21 cellular contexts compared by ENCODE assay signal in the genomic region with DNA sequence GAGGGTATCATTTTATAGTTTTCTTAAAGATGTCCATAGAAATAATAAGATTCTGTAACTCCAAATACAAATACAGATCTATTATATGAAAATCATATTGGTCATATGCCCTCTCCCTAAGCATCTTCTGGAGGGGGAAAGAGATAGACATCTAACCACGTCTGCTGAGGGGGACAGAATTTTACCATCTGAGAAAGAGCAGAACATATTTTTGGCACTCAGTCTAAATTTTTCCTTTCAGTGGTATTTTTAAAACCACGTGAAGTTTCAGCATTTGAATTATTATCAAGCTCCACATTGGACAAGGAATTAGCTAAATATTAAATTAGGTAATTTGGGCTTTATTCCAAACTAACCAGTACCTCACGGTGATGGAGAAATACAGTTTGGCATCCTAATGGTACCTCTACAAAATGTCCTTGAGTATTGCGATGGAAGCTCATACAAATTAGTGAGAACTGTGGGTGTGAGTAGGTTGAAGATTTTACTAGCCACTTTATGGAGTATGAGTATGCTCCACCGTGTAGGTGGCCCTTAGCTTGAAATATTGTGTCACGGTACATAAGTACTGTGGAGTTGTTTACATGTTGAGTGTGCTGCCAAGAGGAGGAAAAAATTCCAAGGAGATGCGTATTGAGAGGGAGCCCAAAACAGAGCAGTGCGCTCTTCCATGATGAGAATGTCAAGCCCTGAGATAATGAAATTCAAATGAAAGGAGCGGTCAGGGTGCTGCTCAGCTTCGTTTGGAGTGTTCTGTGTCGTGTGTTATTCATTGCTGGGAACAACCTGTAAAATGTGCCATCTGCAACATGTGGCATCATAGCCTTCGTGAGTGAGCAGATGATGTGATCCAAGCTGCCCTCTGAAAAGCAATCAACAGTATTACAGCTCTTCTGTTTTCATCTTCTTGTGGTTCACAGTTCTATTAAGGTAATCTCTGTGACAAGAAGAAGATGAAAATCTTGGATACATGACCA.
DNase-seq lines count a peak whose midpoint lies in the region; ATAC-seq and TF ChIP-seq lines count a peak whose summit lies in the region.
"Had no signal": no experiment of that assay in that cellular context is flagged by ENCODE, and none has a peak within 500 bp of the region (broad histone marks: within the 10 kb centered on the region; RNA-seq: fewer than 3 reads in every experiment).

No MANE protein-coding gene starts in this region.

- peaks cover 15% of the 10 kb centered on the region for H3K4me1 Mint-ChIP-seq in T-helper 2 cell treated with Interferon-gamma antibody and Interleukin-4, amounts not matched to agents 5 μg/mL and 100 μg/mL, for 36 hours (ENCODE audit: low read depth)

- no peak overlapping the region for H3K4me3 ChIP-seq in foreskin fibroblast (ENCODE audit: low read depth in 1 of 2, low read length in 2 of 2)
- H3K4me3 ChIP-seq: BLaER1 treated with 17β-estradiol and CSF1 and Interleukin-3, amounts not matched to agents 10 nM and 100 nM; neural progenitor cell; SK-N-MC; transverse colon had no signal

- ATAC-seq in HG03432 (IDR thresholded peaks at IDR 0.05; ENCODE audit: unreplicated experiment) (no peak), HG03457 (IDR thresholded peaks at IDR 0.05; ENCODE audit: unreplicated experiment) (no peak), HG03196 (IDR thresholded peaks at IDR 0.05; ENCODE audit: unreplicated experiment) (no peak)
- ATAC-seq: effector memory CD8-positive, alpha-beta T cell; HCT116; right cardiac atrium had no signal

- TF ChIP-seq CTCF in foreskin fibroblast (IDR thresholded peaks at IDR 0.05; ENCODE audit: low read depth, low read length) = no peak

- H3K9me3 Mint-ChIP-seq in T-helper 2 cell treated with Interferon-gamma antibody and Interleukin-4, amounts not matched to agents 5 μg/mL and 100 μg/mL, for 36 hours = no peaks in the 10 kb centered on the region
- H3K9me3 Mint-ChIP-seq: effector memory CD8-positive, alpha-beta T cell; neural progenitor cell had no signal

- no peak overlapping the region for H3K27ac Mint-ChIP-seq in T-helper 2 cell treated with Interferon-gamma antibody and Interleukin-4, amounts not matched to agents 5 μg/mL and 100 μg/mL, for 36 hours
- H3K27ac Mint-ChIP-seq: effector memory CD8-positive, alpha-beta T cell; neural progenitor cell had no signal

- DNase-seq in AG08395 (ENCODE audit: low spot score) = peak; percentile 26
- peak; percentile 74 for DNase-seq in DMS79 (lab: John Stamatoyannopoulos, UW)
- DNase-seq in T-helper 2 cell treated with Interferon-gamma antibody and Interleukin-4, amounts not matched to agents 5 μg/mL and 100 μg/mL, for 36 hours (ENCODE audit: low spot score) = peak; percentile 6
- DNase-seq in foreskin fibroblast = peak; percentile 39
- DNase-seq in NK-92 (lab: John Stamatoyannopoulos, UW; ENCODE audit: unreplicated experiment) = no peak
- DNase-seq: activated naive CD4-positive, alpha-beta T cell treated with Interleukin-2 at 50 U/mL for 16 hours; effector memory CD8-positive, alpha-beta T cell; islet precursor cell; KBM-7; NCI-H1436; right cardiac atrium; stimulated activated CD4-positive, alpha-beta T cell treated with anti-CD3 and anti-CD28 coated beads, Interleukin-2, amount 100 ng/mL, for 24 hours; stimulated activated CD8-positive, alpha-beta memory T cell treated with anti-CD3 and anti-CD28 coated beads, Interleukin-4, amount 100 ng/mL, for 48 hours; transverse colon had no signal

- no peaks in the 10 kb centered on the region for H3K27me3 Mint-ChIP-seq in T-helper 2 cell treated with Interferon-gamma antibody and Interleukin-4, amounts not matched to agents 5 μg/mL and 100 μg/mL, for 36 hours (ENCODE audit: low read depth)
- H3K27me3 Mint-ChIP-seq: effector memory CD8-positive, alpha-beta T cell had no signal

- H3K36me3 Mint-ChIP-seq in T-helper 2 cell treated with Interferon-gamma antibody and Interleukin-4, amounts not matched to agents 5 μg/mL and 100 μg/mL, for 36 hours (ENCODE audit: low read depth) = no peaks in the 10 kb centered on the region

- H3K4me3 Mint-ChIP-seq in T-helper 2 cell treated with Interferon-gamma antibody and Interleukin-4, amounts not matched to agents 5 μg/mL and 100 μg/mL, for 36 hours = no peak overlapping the region
- H3K4me3 Mint-ChIP-seq: effector memory CD8-positive, alpha-beta T cell; neural progenitor cell had no signal
